In the genomic region with DNA sequence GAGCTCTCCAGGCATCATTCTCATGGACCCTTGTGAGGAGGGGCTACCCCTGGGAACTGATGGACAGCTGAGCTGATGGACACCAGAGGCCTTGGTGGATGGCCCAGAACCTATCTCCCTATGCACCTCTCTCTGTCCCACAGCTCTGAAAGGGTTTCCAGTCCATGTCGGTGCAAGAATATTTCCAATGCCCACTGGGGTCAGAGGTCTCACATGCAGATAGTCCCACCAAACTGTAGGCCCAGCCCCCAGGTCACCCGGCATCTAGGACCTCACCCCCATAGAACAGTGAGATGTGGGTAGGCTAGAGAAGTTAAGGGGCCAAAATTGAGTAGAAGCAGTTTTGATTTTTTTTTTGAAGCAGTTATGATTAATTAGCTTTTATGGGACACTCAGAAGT, we compare ENCODE assay signal across 1 cellular context.
TF ChIP-seq lines count a peak whose summit lies in the region.

No MANE protein-coding gene starts in this region.

TF ChIP-seq in K562, 482 proteins besides CTCF, POLR2A, EP300 and RAD21:
- TF ChIP-seq HDAC6 (IDR thresholded peaks at IDR 0.05; ENCODE audit: low read depth, low read length) (no peak), ZBTB7A (IDR thresholded peaks at IDR 0.05; ENCODE audit: borderline replicate concordance, control insufficient read depth, low read depth, low read length) (0 out of 2 replicates have a peak, but pooled peaks have one; percentile 8)
